21 cellular contexts compared by ENCODE assay signal in genomic region chr6:106247733-106248132, GRCh38.
DNase-seq lines count a peak whose midpoint lies in the region; ATAC-seq and TF ChIP-seq lines count a peak whose summit lies in the region.
"Had no signal": no experiment of that assay in that cellular context is flagged by ENCODE, and none has a peak within 500 bp of the region (broad histone marks: within the 10 kb centered on the region; RNA-seq: fewer than 3 reads in every experiment).

No MANE protein-coding gene starts in this region.

- no peak overlapping the region for H3K27ac ChIP-seq in right lobe of liver
- H3K27ac ChIP-seq: epithelial cell of prostate, neutrophil, tibial nerve, VCaP had no signal

- peak overlapping the region; percentile 94 for H3K27ac Mint-ChIP-seq in activated T-cell treated with anti-CD3 and anti-CD28 coated beads, Interleukin-2, amount 50 U/mL, for 72 hours
- H3K27ac Mint-ChIP-seq in glutamatergic neuron (ENCODE audit: unreplicated experiment) = no peak overlapping the region

- TF ChIP-seq CTCF in glutamatergic neuron (IDR thresholded peaks at IDR 0.05; ENCODE audit: partially characterized antibody, unreplicated experiment) = no peak
- TF ChIP-seq CTCF in right lobe of liver (IDR thresholded peaks at IDR 0.05) = no peak

- intact Hi-C loops in right lobe of liver (cut with DNase I) = no loop called here

- 78% methylated on average over 4 of the region's 4 CpGs for WGBS in right lobe of liver (ENCODE audit: insufficient coverage, low coverage, low lambda C conversion rate, missing lambda C conversion rate)

- no peaks in the 10 kb centered on the region for H3K9me3 ChIP-seq in right lobe of liver
- H3K9me3 ChIP-seq: neutrophil, tibial nerve had no signal

- H3K4me3 ChIP-seq in right lobe of liver = no peak overlapping the region
- H3K4me3 ChIP-seq: tibial nerve had no signal

- no peaks in the 10 kb centered on the region for H3K9me3 Mint-ChIP-seq in activated T-cell treated with anti-CD3 and anti-CD28 coated beads, Interleukin-2, amount 50 U/mL, for 72 hours
- peaks cover 2% of the 10 kb centered on the region for H3K9me3 Mint-ChIP-seq in glutamatergic neuron (ENCODE audit: unreplicated experiment)

- TF ChIP-seq POLR2A in right lobe of liver (IDR thresholded peaks at IDR 0.05) = no peak

- ATAC-seq in activated T-cell treated with anti-CD3 and anti-CD28 coated beads, Interleukin-2, amount 50 U/mL, for 72 hours (replicated peaks in 1 of 2) = peak; percentile 81 to 90
- ATAC-seq in GM21381 (IDR thresholded peaks at IDR 0.05; ENCODE audit: unreplicated experiment) (peak; percentile 28), HG03439 (IDR thresholded peaks at IDR 0.05; ENCODE audit: unreplicated experiment) (peak; percentile 50), right lobe of liver (no peak)
- ATAC-seq: HCT116, HepG2, right cardiac atrium had no signal

- DNase-seq in activated T-cell treated with anti-CD3 and anti-CD28 coated beads, Interleukin-2, amount 50 U/mL, for 72 hours = peak in 1 of 2 donors; percentile 13
- no peak for DNase-seq in activated T-cell treated with anti-CD3 and anti-CD28 coated beads, Interleukin-2, amount 50 U/mL, for 48 hours
- DNase-seq in glutamatergic neuron (no peak), right lobe of liver (no peak), SIG-M5 (lab: John Stamatoyannopoulos, UW) (no peak), NCI-H2029 (lab: John Stamatoyannopoulos, UW) (no peak)
- DNase-seq: anterior cingulate cortex; COR-L47; MV-4-11; NCI-H2081 treated with DMSO at 0.1 percent for 48 hours; NCI-H748 treated with DMSO at 0.1 percent for 48 hours; right cardiac atrium; stimulated activated CD8-positive, alpha-beta memory T cell treated with anti-CD3 and anti-CD28 coated beads, Interleukin-4, amount 100 ng/mL, for 48 hours had no signal

- peaks cover 0 to 3% (median 0%) of the 10 kb centered on the region in 4 donors for H3K36me3 ChIP-seq in right lobe of liver

- H3K27me3 ChIP-seq in right lobe of liver = no peaks in the 10 kb centered on the region
- H3K27me3 ChIP-seq: neutrophil, tibial nerve had no signal

- peak overlapping the region; percentile 20 to 74 for H3K4me3 Mint-ChIP-seq in activated T-cell treated with anti-CD3 and anti-CD28 coated beads, Interleukin-2, amount 50 U/mL, for 72 hours
- H3K4me3 Mint-ChIP-seq in glutamatergic neuron (ENCODE audit: unreplicated experiment) = peak overlapping the region; percentile 17

- H3K4me1 ChIP-seq in right lobe of liver = peaks cover 0 to 26% (median 3%) of the 10 kb centered on the region in 4 donors

- peaks cover 12% of the 10 kb centered on the region for H3K4me1 Mint-ChIP-seq in activated T-cell treated with anti-CD3 and anti-CD28 coated beads, Interleukin-2, amount 50 U/mL, for 72 hours (ENCODE audit: low read depth)
- peaks cover 27% of the 10 kb centered on the region for H3K4me1 Mint-ChIP-seq in glutamatergic neuron (ENCODE audit: low read depth, unreplicated experiment)

- peaks cover 3 to 10% of the 10 kb centered on the region in 2 donors for H3K36me3 Mint-ChIP-seq in activated T-cell treated with anti-CD3 and anti-CD28 coated beads, Interleukin-2, amount 50 U/mL, for 72 hours (ENCODE audit: insufficient read depth in 2 of 2)
- no peaks in the 10 kb centered on the region for H3K36me3 Mint-ChIP-seq in glutamatergic neuron (ENCODE audit: unreplicated experiment)

- H3K27me3 Mint-ChIP-seq in activated T-cell treated with anti-CD3 and anti-CD28 coated beads, Interleukin-2, amount 50 U/mL, for 72 hours (ENCODE audit: low read depth) = no peaks in the 10 kb centered on the region
- H3K27me3 Mint-ChIP-seq in glutamatergic neuron (ENCODE audit: unreplicated experiment) = no peaks in the 10 kb centered on the region

Comparison
In these comparisons a context has a peak if more than half of its experiments do, and no peak if none do; other contexts are left out.
1. ATAC-seq: peak in activated T-cell treated with anti-CD3 and anti-CD28 coated beads, Interleukin-2, amount 50 U/mL, for 72 hours (2 of 2), GM21381 (single experiment) and HG03439 (single experiment); none in right lobe of liver (0 of 4).